Comparison of ENCODE assay signal across 9 cellular contexts in genomic region chr3:186571644-186572013, GRCh38. TPM values are rescaled to one million over a fixed set of nuclear protein-coding genes. Genes with fewer than 3 reads are reported as not detected.
DNase-seq lines count a peak whose midpoint lies in the region; ATAC-seq and TF ChIP-seq lines count a peak whose summit lies in the region.
"Had no signal": no experiment of that assay in that cellular context is flagged by ENCODE, and none has a peak within 500 bp of the region (broad histone marks: within the 10 kb centered on the region; RNA-seq: fewer than 3 reads in every experiment).

No MANE protein-coding gene starts in this region.

- H3K27me3 ChIP-seq in BLaER1 treated with 17β-estradiol and CSF1 and Interleukin-3, amounts not matched to agents 10 nM and 100 nM: no peaks in the 10 kb centered on the region
- no peaks in the 10 kb centered on the region for H3K27me3 ChIP-seq in breast epithelium

- H3K4me1 Mint-ChIP-seq in natural killer cell: peaks cover 48 to 52% of the 10 kb centered on the region in 2 donors

- peak overlapping the region; percentile 88 to 99 (median 96) for H3K4me2 ChIP-seq in BLaER1 treated with 17β-estradiol and CSF1 and Interleukin-3, amounts not matched to agents 10 nM and 100 nM

- peaks cover 0 to 52% (median 24%) of the 10 kb centered on the region in 11 experiments; a peak in 12 of 22 replicates for H4K20me1 ChIP-seq in BLaER1 treated with 17β-estradiol and CSF1 and Interleukin-3, amounts not matched to agents 10 nM and 100 nM

- peak overlapping the region; percentile 82 to 96 (median 91) for H3K9ac ChIP-seq in BLaER1 treated with 17β-estradiol and CSF1 and Interleukin-3, amounts not matched to agents 10 nM and 100 nM

- DNase-seq in Kasumi-1 (lab: John Stamatoyannopoulos, UW): peak; percentile 21 to 39
- no peak for DNase-seq in breast epithelium (ENCODE audit: low spot score in 2 of 2)
- DNase-seq in natural killer cell: no peak
- DNase-seq in effector CD8-positive, alpha-beta T cell (lab: John Stamatoyannopoulos, UW): no peak
- DNase-seq: NCI-H2227 treated with DMSO at 0.1 percent for 48 hours had no signal

- H3K36me3 Mint-ChIP-seq in natural killer cell: peaks cover 10% of the 10 kb centered on the region

- H3K27ac ChIP-seq in BLaER1 treated with 17β-estradiol and CSF1 and Interleukin-3, amounts not matched to agents 10 nM and 100 nM: peak overlapping the region in 9 of 11 experiments; percentile 81 to 96 (median 89); a peak in 12 of 22 replicates
- H3K27ac ChIP-seq in breast epithelium: no peak overlapping the region

- intact Hi-C loops in breast epithelium (cut with DNase I; ENCODE audit: low total_unique reads): no loop called here
- intact Hi-C loops in natural killer cell (cut with micrococcal nuclease): loop anchor here (10.0 kb wide), 1 partner anchor 563 kb away; the partner anchor contains the start of gene RPL39L

- H3K27ac Mint-ChIP-seq in natural killer cell: peak overlapping the region; percentile 97 to 98

- TF ChIP-seq CTCF in breast epithelium (IDR thresholded peaks at IDR 0.05): no peak
- TF ChIP-seq CTCF in natural killer cell (IDR thresholded peaks at IDR 0.05): no peak

- H3K9me3 ChIP-seq in BLaER1 treated with 17β-estradiol and CSF1 and Interleukin-3, amounts not matched to agents 10 nM and 100 nM (replicated peaks in 1 of 11): no peaks in the 10 kb centered on the region
- H3K9me3 ChIP-seq in breast epithelium: no peaks in the 10 kb centered on the region

- H3K9me3 Mint-ChIP-seq in natural killer cell: no peaks in the 10 kb centered on the region

- H3K4me3 Mint-ChIP-seq in natural killer cell: peak overlapping the region; percentile 99

- TF ChIP-seq POLR2A in breast epithelium (IDR thresholded peaks at IDR 0.05): no peak

- peaks cover 44 to 48% (median 48%) of the 10 kb centered on the region in 11 experiments for H3K36me3 ChIP-seq in BLaER1 treated with 17β-estradiol and CSF1 and Interleukin-3, amounts not matched to agents 10 nM and 100 nM
- peaks cover 7% of the 10 kb centered on the region for H3K36me3 ChIP-seq in breast epithelium

- H3K4me1 ChIP-seq in BLaER1 treated with 17β-estradiol and CSF1 and Interleukin-3, amounts not matched to agents 10 nM and 100 nM: peaks cover 34 to 61% (median 38%) of the 10 kb centered on the region in 10 experiments
- H3K4me1 ChIP-seq in breast epithelium: peaks cover 4 to 5% of the 10 kb centered on the region in 2 donors

- H3K4me3 ChIP-seq in BLaER1 treated with 17β-estradiol and CSF1 and Interleukin-3, amounts not matched to agents 10 nM and 100 nM: peak overlapping the region; percentile 74 to 97 (median 86)
- H3K4me3 ChIP-seq in breast epithelium: peak overlapping the region; percentile 80 to 96 (median 92)

- H3K27me3 Mint-ChIP-seq in natural killer cell (ENCODE audit: low read depth in 2 of 2): no peaks in the 10 kb centered on the region

- no peak for ATAC-seq in natural killer cell
- no peak for ATAC-seq in GM21526 (IDR thresholded peaks at IDR 0.05; ENCODE audit: low FRiP score, unreplicated experiment)
- no peak for ATAC-seq in HG02571 (IDR thresholded peaks at IDR 0.05; ENCODE audit: unreplicated experiment)
- no peak for ATAC-seq in GM21390 (IDR thresholded peaks at IDR 0.05; ENCODE audit: unreplicated experiment)

RNA-seq across cellular contexts. Expression of gene DNAJB11, which starts 1.1 kb away (rescaled TPM):
- 10 to 100 TPM; 40.0 to 41.6 (median 41.6) TPM for total RNA-seq in breast epithelium
- total RNA-seq in natural killer cell: 100 to 1,000 TPM in 2 of 3 donors, 10 to 100 TPM in 1; 85.9 to 112 (median 111) TPM

RNA-seq across cellular contexts. Expression of gene TBCCD1, which starts 4.5 kb away (rescaled TPM):
- total RNA-seq in breast epithelium (10 to 100 TPM; 15.0 to 19.6 (median 17.4) TPM), natural killer cell (10 to 100 TPM; 16.8 to 23.0 (median 20.3) TPM)

RNA-seq across cellular contexts. Expression of gene CRYGS, which starts 27.4 kb away (rescaled TPM):
- total RNA-seq in breast epithelium (1 to 10 TPM; 3.8 to 5.9 (median 4.2) TPM), natural killer cell (1 to 10 TPM; 2.1 to 3.4 (median 2.5) TPM)

RNA-seq across cellular contexts. Expression of gene AHSG, which starts 41.2 kb away (rescaled TPM):
- total RNA-seq in breast epithelium: not detected
- total RNA-seq in natural killer cell: not detected

Comparison
In these comparisons a context has a peak if more than half of its experiments do, and no peak if none do; other contexts are left out.
1. H3K27ac ChIP-seq: peak in BLaER1 treated with 17β-estradiol and CSF1 and Interleukin-3, amounts not matched to agents 10 nM and 100 nM (9 of 11); none in breast epithelium (0 of 2).
2. DNase-seq: peak in Kasumi-1 (2 of 2); none in breast epithelium (0 of 2), natural killer cell (single experiment) and effector CD8-positive, alpha-beta T cell (single experiment).